In the genomic region with DNA sequence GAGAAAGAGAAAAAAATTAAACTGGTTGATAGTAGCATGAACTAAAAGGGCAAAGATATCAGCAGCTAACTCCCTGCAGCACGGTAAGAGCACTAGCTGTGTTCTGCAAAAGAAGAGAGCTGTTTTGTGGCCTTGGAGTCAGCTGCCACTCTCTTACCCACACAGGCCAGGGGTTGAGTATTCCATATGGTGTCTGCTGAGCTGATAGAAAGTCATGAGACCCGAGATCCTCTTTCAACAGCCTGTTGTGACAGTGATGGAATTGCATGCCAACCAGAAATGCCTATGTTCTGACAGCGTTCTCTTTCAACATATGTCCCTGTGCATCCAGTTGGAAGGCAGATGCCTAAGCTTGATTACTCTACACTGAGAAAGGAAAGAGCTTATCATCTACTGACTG, we compare ENCODE assay signal across 11 cellular contexts. TPM values are rescaled to one million over a fixed set of nuclear protein-coding genes. Genes with fewer than 3 reads are reported as not detected.
A peak's percentile ranks its signal among the peaks of the same experiment; 100 is the strongest.
DNase-seq lines count a peak whose midpoint lies in the region; ATAC-seq and TF ChIP-seq lines count a peak whose summit lies in the region.
"Had no signal": no experiment of that assay in that cellular context is flagged by ENCODE, and none has a peak within 500 bp of the region (broad histone marks: within the 10 kb centered on the region; RNA-seq: fewer than 3 reads in every experiment).

No MANE protein-coding gene starts in this region.

- H3K4me2 ChIP-seq in PC-9: no peak overlapping the region

- H3K4me3 ChIP-seq in H7 (ENCODE audit: insufficient read depth, low read depth, low read length) (no peak overlapping the region), RWPE2 (ENCODE audit: severe bottlenecking) (no peak overlapping the region), PC-9 (no peak overlapping the region)

- peaks cover 60% of the 10 kb centered on the region for H3K4me1 Mint-ChIP-seq in osteocyte (ENCODE audit: unreplicated experiment)
- H3K4me1 Mint-ChIP-seq in activated CD4-positive, alpha-beta memory T cell treated with anti-CD3 and anti-CD28 coated beads, Interleukin-2, amount 10 ng/mL, durations not matched to agents 7 days and 5 days: no peaks in the 10 kb centered on the region
- no peaks in the 10 kb centered on the region for H3K4me1 Mint-ChIP-seq in activated CD4-positive, alpha-beta T cell treated with anti-CD3 and anti-CD28 coated beads, Interleukin-2, amount 10 ng/mL, durations not matched to agents 24 days and 14 days
- H3K4me1 Mint-ChIP-seq: activated naive CD8-positive, alpha-beta T cell treated with anti-CD3 and anti-CD28 coated beads for 36 hours had no signal

- H3K36me3 ChIP-seq in H7 (replicated peaks; ENCODE audit: control insufficient read depth, insufficient read depth, low read length) (no peaks in the 10 kb centered on the region), RWPE2 (ENCODE audit: low read depth) (no peaks in the 10 kb centered on the region), PC-9 (ENCODE audit: low read depth) (no peaks in the 10 kb centered on the region)

- no peaks in the 10 kb centered on the region for H3K27me3 Mint-ChIP-seq in osteocyte (ENCODE audit: unreplicated experiment)
- no peaks in the 10 kb centered on the region for H3K27me3 Mint-ChIP-seq in activated CD4-positive, alpha-beta memory T cell treated with anti-CD3 and anti-CD28 coated beads, Interleukin-2, amount 10 ng/mL, durations not matched to agents 7 days and 5 days
- no peaks in the 10 kb centered on the region for H3K27me3 Mint-ChIP-seq in activated CD4-positive, alpha-beta T cell treated with anti-CD3 and anti-CD28 coated beads, Interleukin-2, amount 10 ng/mL, durations not matched to agents 24 days and 14 days

- BruUV-seq in PC-9 (replicated peaks; lab: Mats Ljungman, UMichigan): no TSS peak

- CTCF ChIA-PET in activated CD4-positive, alpha-beta memory T cell treated with anti-CD3 and anti-CD28 coated beads, Interleukin-2, amount 10 ng/mL, durations not matched to agents 7 days and 5 days (lab: Charles Lee): interaction anchor here (0.6 kb wide), 1 partner anchor 15 kb away, joined by 5 read pairs; no protein-coding TSS in a partner anchor
- CTCF ChIA-PET in PC-9 (lab: Charles Lee): no interaction called here

- H3K9me3 ChIP-seq in RWPE2 (ENCODE audit: severe bottlenecking): no peaks in the 10 kb centered on the region
- no peaks in the 10 kb centered on the region for H3K9me3 ChIP-seq in PC-9 (ENCODE audit: insufficient read depth, low read depth)

- no peaks in the 10 kb centered on the region for H3F3A ChIP-seq in PC-9 (ENCODE audit: insufficient read depth, low read depth)

- POLR2A ChIA-PET in activated CD4-positive, alpha-beta memory T cell treated with anti-CD3 and anti-CD28 coated beads, Interleukin-2, amount 10 ng/mL, durations not matched to agents 7 days and 5 days (lab: Charles Lee): no interaction called here
- POLR2A ChIA-PET in PC-9 (lab: Charles Lee; ENCODE audit: unreplicated experiment): no interaction called here

- no peaks in the 10 kb centered on the region for H3K9me3 Mint-ChIP-seq in osteocyte (ENCODE audit: unreplicated experiment)
- H3K9me3 Mint-ChIP-seq in activated CD4-positive, alpha-beta memory T cell treated with anti-CD3 and anti-CD28 coated beads, Interleukin-2, amount 10 ng/mL, durations not matched to agents 7 days and 5 days: no peaks in the 10 kb centered on the region
- no peaks in the 10 kb centered on the region for H3K9me3 Mint-ChIP-seq in activated CD4-positive, alpha-beta T cell treated with anti-CD3 and anti-CD28 coated beads, Interleukin-2, amount 10 ng/mL, durations not matched to agents 24 days and 14 days
- H3K9me3 Mint-ChIP-seq: activated naive CD8-positive, alpha-beta T cell treated with anti-CD3 and anti-CD28 coated beads for 36 hours had no signal

- H3K79me2 ChIP-seq in PC-9 (ENCODE audit: low read depth): no peaks in the 10 kb centered on the region

- peaks cover 37% of the 10 kb centered on the region for H3K4me1 ChIP-seq in RWPE2 (ENCODE audit: insufficient read depth, poor library complexity, severe bottlenecking)
- H3K4me1 ChIP-seq in PC-9 (replicated peaks; ENCODE audit: insufficient read depth): no peaks in the 10 kb centered on the region

- peaks cover 16% of the 10 kb centered on the region for H3K36me3 Mint-ChIP-seq in osteocyte (ENCODE audit: unreplicated experiment)
- H3K36me3 Mint-ChIP-seq in activated CD4-positive, alpha-beta memory T cell treated with anti-CD3 and anti-CD28 coated beads, Interleukin-2, amount 10 ng/mL, durations not matched to agents 7 days and 5 days (ENCODE audit: low read depth): no peaks in the 10 kb centered on the region
- no peaks in the 10 kb centered on the region for H3K36me3 Mint-ChIP-seq in activated CD4-positive, alpha-beta T cell treated with anti-CD3 and anti-CD28 coated beads, Interleukin-2, amount 10 ng/mL, durations not matched to agents 24 days and 14 days (ENCODE audit: low read depth)
- H3K36me3 Mint-ChIP-seq: activated naive CD8-positive, alpha-beta T cell treated with anti-CD3 and anti-CD28 coated beads for 36 hours had no signal

- intact Hi-C loops in PC-9 (cut with micrococcal nuclease; ENCODE audit: unreplicated experiment): no loop called here
- intact Hi-C loops in activated CD4-positive, alpha-beta T cell treated with anti-CD3 and anti-CD28 coated beads, Interleukin-2, amount 10 ng/mL, durations not matched to agents 24 days and 14 days (cut with micrococcal nuclease): no loop called here

- DNase-seq in H7 (peak; percentile 12), RWPE2 (ENCODE audit: low spot score) (no peak), fibroblast of peridontal ligament (ENCODE audit: extremely low read depth) (peak; percentile 99), osteocyte (ENCODE audit: extremely low spot score, unreplicated experiment) (no peak), PC-9 (no peak)
- no peak for DNase-seq in activated CD4-positive, alpha-beta memory T cell treated with anti-CD3 and anti-CD28 coated beads, Interleukin-2, amount 10 ng/mL, durations not matched to agents 7 days and 5 days
- no peak for DNase-seq in activated CD4-positive, alpha-beta T cell treated with anti-CD3 and anti-CD28 coated beads, Interleukin-2, amount 10 ng/mL, durations not matched to agents 24 days and 14 days
- DNase-seq: activated naive CD8-positive, alpha-beta T cell treated with anti-CD3 and anti-CD28 coated beads for 36 hours; glutamatergic neuron; KG1 had no signal

- H3K9me2 ChIP-seq in PC-9 (ENCODE audit: insufficient read depth): no peaks in the 10 kb centered on the region

- H4K20me1 ChIP-seq in PC-9 (ENCODE audit: insufficient read depth): no peaks in the 10 kb centered on the region

- no peak overlapping the region for H3K4me3 Mint-ChIP-seq in osteocyte (ENCODE audit: unreplicated experiment)
- no peak overlapping the region for H3K4me3 Mint-ChIP-seq in activated CD4-positive, alpha-beta memory T cell treated with anti-CD3 and anti-CD28 coated beads, Interleukin-2, amount 10 ng/mL, durations not matched to agents 7 days and 5 days
- no peak overlapping the region for H3K4me3 Mint-ChIP-seq in activated CD4-positive, alpha-beta T cell treated with anti-CD3 and anti-CD28 coated beads, Interleukin-2, amount 10 ng/mL, durations not matched to agents 24 days and 14 days
- H3K4me3 Mint-ChIP-seq: activated naive CD8-positive, alpha-beta T cell treated with anti-CD3 and anti-CD28 coated beads for 36 hours had no signal

- no peak for TF ChIP-seq CTCF in RWPE2 (IDR thresholded peaks at IDR 0.05; ENCODE audit: poor library complexity, severe bottlenecking)
- TF ChIP-seq CTCF in osteocyte (IDR thresholded peaks at IDR 0.05): no peak
- no peak for TF ChIP-seq CTCF in PC-9 (conservative IDR thresholded peaks at IDR 0.05)

- no peak overlapping the region for H2AFZ ChIP-seq in PC-9

- ATAC-seq in RWPE2 (ENCODE audit: low read depth) (peak; percentile 72), HG03135 (IDR thresholded peaks at IDR 0.05; ENCODE audit: unreplicated experiment) (no peak)

- H3K27me3 ChIP-seq in H7 (ENCODE audit: control insufficient read depth, insufficient read depth, low read length) (no peaks in the 10 kb centered on the region), RWPE2 (ENCODE audit: insufficient read depth, poor library complexity, severe bottlenecking) (no peaks in the 10 kb centered on the region), PC-9 (ENCODE audit: insufficient read depth, low read depth) (no peaks in the 10 kb centered on the region)

- peak overlapping the region; percentile 89 for H3K27ac Mint-ChIP-seq in osteocyte (ENCODE audit: unreplicated experiment)
- no peak overlapping the region for H3K27ac Mint-ChIP-seq in activated CD4-positive, alpha-beta memory T cell treated with anti-CD3 and anti-CD28 coated beads, Interleukin-2, amount 10 ng/mL, durations not matched to agents 7 days and 5 days
- H3K27ac Mint-ChIP-seq in activated CD4-positive, alpha-beta T cell treated with anti-CD3 and anti-CD28 coated beads, Interleukin-2, amount 10 ng/mL, durations not matched to agents 24 days and 14 days: no peak overlapping the region
- H3K27ac Mint-ChIP-seq: activated naive CD8-positive, alpha-beta T cell treated with anti-CD3 and anti-CD28 coated beads for 36 hours had no signal

- peak overlapping the region; percentile 93 for H3K27ac ChIP-seq in RWPE2 (ENCODE audit: poor library complexity, severe bottlenecking)
- H3K27ac ChIP-seq in PC-9: no peak overlapping the region

RNA-seq across cellular contexts. Expression of gene TMTC1, which starts 39.9 kb away (rescaled TPM):
- total RNA-seq in H7 (2014; rRNA removed; shearing (Covaris generic)): 8.8 and 11.6 TPM in 2 replicates
- total RNA-seq in osteocyte: 35.3 and 37.5 TPM in 2 replicates
- under 1 TPM; 0.63 to 0.93 TPM for total RNA-seq in activated CD4-positive, alpha-beta memory T cell treated with anti-CD3 and anti-CD28 coated beads, Interleukin-2, amount 10 ng/mL, durations not matched to agents 7 days and 5 days
- 3.1 and 4.8 TPM in 2 replicates for total RNA-seq in PC-9 (2021)
- total RNA-seq in activated CD4-positive, alpha-beta T cell treated with anti-CD3 and anti-CD28 coated beads, Interleukin-2, amount 10 ng/mL, durations not matched to agents 24 days and 14 days: 0.49 and 0.73 TPM in 2 replicates
- total RNA-seq: activated naive CD8-positive, alpha-beta T cell treated with anti-CD3 and anti-CD28 coated beads for 36 hours had no signal

Comparison
In these comparisons a context has a peak if more than half of its experiments do, and no peak if none do; other contexts are left out.
1. DNase-seq: peak in H7 (single experiment) and fibroblast of peridontal ligament (single experiment); none in RWPE2 (single experiment), osteocyte (single experiment), activated CD4-positive, alpha-beta memory T cell treated with anti-CD3 and anti-CD28 coated beads, Interleukin-2, amount 10 ng/mL, durations not matched to agents 7 days and 5 days (single experiment), PC-9 (0 of 2) and activated CD4-positive, alpha-beta T cell treated with anti-CD3 and anti-CD28 coated beads, Interleukin-2, amount 10 ng/mL, durations not matched to agents 24 days and 14 days (single experiment).